ENCODE assay signal across 2 cellular contexts in genomic region chr15:84846269-84846668, GRCh38.
TF ChIP-seq lines count a peak whose summit lies in the region.

No MANE protein-coding gene starts in this region.

TF ChIP-seq in A549, 52 proteins besides CTCF, POLR2A, EP300 and RAD21:
- no peak for TF ChIP-seq GATA3 (IDR thresholded peaks at IDR 0.05; ENCODE audit: borderline replicate concordance)

TF ChIP-seq in K562, 482 proteins besides CTCF, POLR2A, EP300 and RAD21:
- TF ChIP-seq SETDB1 (IDR thresholded peaks at IDR 0.05; ENCODE audit: low read length) = no peak
- peak; percentile 78; the same call in 1 of the 2 replicates for TF ChIP-seq ZNF184 (CRISPR knock-in tag; IDR thresholded peaks at IDR 0.05)
